Comparison of ENCODE assay signal across 20 cellular contexts in the genomic region with DNA sequence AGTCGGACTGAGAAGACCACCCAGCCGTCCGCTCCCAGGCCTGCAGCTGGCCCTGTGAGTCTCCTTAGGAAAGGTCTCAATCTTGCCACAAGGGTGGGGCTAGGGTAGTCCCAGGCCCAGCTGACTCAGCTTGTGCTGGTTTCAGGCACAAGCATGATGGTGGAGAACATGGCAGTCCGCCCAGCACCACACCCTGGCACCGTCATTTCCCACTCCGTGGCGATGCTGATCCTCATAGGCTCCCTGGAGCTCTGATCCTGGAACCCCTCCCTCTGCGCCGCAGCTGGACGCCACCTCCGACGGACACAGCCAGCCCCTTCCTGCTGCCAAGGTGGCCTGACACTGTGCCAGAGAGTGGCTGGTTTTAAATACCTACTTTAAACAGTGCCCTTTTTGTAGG. TPM values are rescaled to one million over a fixed set of nuclear protein-coding genes. Genes with fewer than 3 reads are reported as not detected.
DNase-seq lines count a peak whose midpoint lies in the region; ATAC-seq, FAIRE-seq and TF ChIP-seq lines count a peak whose summit lies in the region.
"Had no signal": no experiment of that assay in that cellular context is flagged by ENCODE, and none has a peak within 500 bp of the region (broad histone marks: within the 10 kb centered on the region; RNA-seq: fewer than 3 reads in every experiment).

No MANE protein-coding gene starts in this region.

- FAIRE-seq in bronchial epithelial cell (lab: Jason Lieb, UNC) = no peak
- FAIRE-seq: A204.1, G401.6, GM12891 had no signal

- H3K9me3 Mint-ChIP-seq in MCF 10A (ENCODE audit: unreplicated experiment) = no peaks in the 10 kb centered on the region
- no peaks in the 10 kb centered on the region for H3K9me3 Mint-ChIP-seq in activated naive CD8-positive, alpha-beta T cell treated with anti-CD3 and anti-CD28 coated beads, Interleukin-2, amount 50 U/mL, for 24 hours

- H3K4me1 ChIP-seq in breast epithelium = no peaks in the 10 kb centered on the region
- H3K4me1 ChIP-seq: HAP-1, SJSA1 had no signal

- H3K36me3 ChIP-seq in breast epithelium = no peaks in the 10 kb centered on the region
- no peaks in the 10 kb centered on the region for H3K36me3 ChIP-seq in bronchial epithelial cell (ENCODE audit: control insufficient read depth, insufficient read depth, low read length)
- H3K36me3 ChIP-seq: HAP-1, SJSA1 had no signal

- no peak overlapping the region for H3K27ac ChIP-seq in breast epithelium
- H3K27ac ChIP-seq: SJSA1 had no signal

- peak overlapping the region; percentile 95 for H3K27ac Mint-ChIP-seq in MCF 10A (ENCODE audit: low read depth, unreplicated experiment)
- H3K27ac Mint-ChIP-seq in activated naive CD8-positive, alpha-beta T cell treated with anti-CD3 and anti-CD28 coated beads, Interleukin-2, amount 50 U/mL, for 24 hours = no peak overlapping the region

- intact Hi-C loops in MCF 10A (cut with micrococcal nuclease) = loop anchor here (5.0 kb wide), 1 partner anchor 49 kb away; a partner anchor contains a TSS
- intact Hi-C loops in breast epithelium (cut with DNase I; ENCODE audit: low total_unique reads) = no loop called here

- H3K36me3 Mint-ChIP-seq in MCF 10A (ENCODE audit: insufficient read depth, unreplicated experiment) = no peaks in the 10 kb centered on the region
- peaks cover 2% of the 10 kb centered on the region for H3K36me3 Mint-ChIP-seq in activated naive CD8-positive, alpha-beta T cell treated with anti-CD3 and anti-CD28 coated beads, Interleukin-2, amount 50 U/mL, for 24 hours (ENCODE audit: low read depth)

- TF ChIP-seq POLR2A in breast epithelium (IDR thresholded peaks at IDR 0.05) = no peak

- DNase-seq in MCF 10A (ENCODE audit: unreplicated experiment) (peak; percentile 96), breast epithelium (ENCODE audit: low spot score in 2 of 2) (no peak), bronchial epithelial cell (ENCODE audit: low read depth) (peak; percentile 38), islet precursor cell (peak; percentile 41), NCI-H2081 (lab: John Stamatoyannopoulos, UW) (no peak), NCI-H1092 treated with DMSO at 0.1 percent for 48 hours (lab: John Stamatoyannopoulos, UW) (no peak), KBM-7 (no peak)
- no peak for DNase-seq in activated naive CD8-positive, alpha-beta T cell treated with anti-CD3 and anti-CD28 coated beads, Interleukin-2, amount 50 U/mL, for 24 hours
- DNase-seq: AML-193, DMS79 treated with DMSO at 0.1 percent for 48 hours, Kasumi-1, NCI-H1436 treated with DMSO at 0.1 percent for 48 hours, NCI-H2107, NCI-H446, NCI-H748 treated with DMSO at 0.1 percent for 48 hours had no signal

- CTCF ChIA-PET in MCF 10A (lab: Yijun Ruan, JAX) = interaction anchor here (0.6 to 10.7 kb wide), 10 partner anchors 8 to 267 kb away, joined by 3 to 182 read pairs (median 3); no protein-coding TSS in a partner anchor

- H3K4me3 ChIP-seq in breast epithelium (no peak overlapping the region), bronchial epithelial cell (ENCODE audit: low read depth, low read length) (no peak overlapping the region)
- H3K4me3 ChIP-seq: HAP-1, SJSA1 had no signal

- H3K27me3 Mint-ChIP-seq in MCF 10A (ENCODE audit: insufficient read depth, unreplicated experiment) = no peaks in the 10 kb centered on the region
- no peaks in the 10 kb centered on the region for H3K27me3 Mint-ChIP-seq in activated naive CD8-positive, alpha-beta T cell treated with anti-CD3 and anti-CD28 coated beads, Interleukin-2, amount 50 U/mL, for 24 hours

- no peak for TF ChIP-seq CTCF in MCF 10A (IDR thresholded peaks at IDR 0.05; ENCODE audit: unreplicated experiment)
- no peak for TF ChIP-seq CTCF in breast epithelium (IDR thresholded peaks at IDR 0.05)
- no peak for TF ChIP-seq CTCF in bronchial epithelial cell (IDR thresholded peaks at IDR 0.05; ENCODE audit: insufficient read depth, low read length, severe bottlenecking)

- ATAC-seq in activated naive CD8-positive, alpha-beta T cell treated with anti-CD3 and anti-CD28 coated beads, Interleukin-2, amount 50 U/mL, for 24 hours = no peak

- peaks cover 34% of the 10 kb centered on the region for H3K4me1 Mint-ChIP-seq in MCF 10A (ENCODE audit: insufficient read depth, unreplicated experiment)
- no peaks in the 10 kb centered on the region for H3K4me1 Mint-ChIP-seq in activated naive CD8-positive, alpha-beta T cell treated with anti-CD3 and anti-CD28 coated beads, Interleukin-2, amount 50 U/mL, for 24 hours

- POLR2A ChIA-PET in MCF 10A (lab: Yijun Ruan, JAX) = interaction anchor here (0.9 to 6.9 kb wide), 6 partner anchors 10 to 557 kb away, joined by 3 to 53 read pairs (median 4); a partner anchor contains a TSS

- H3K27me3 ChIP-seq in breast epithelium (no peaks in the 10 kb centered on the region), bronchial epithelial cell (ENCODE audit: control insufficient read depth, insufficient read depth, low read length) (no peaks in the 10 kb centered on the region)
- H3K27me3 ChIP-seq: SJSA1 had no signal

- no peaks in the 10 kb centered on the region for H3K9me3 ChIP-seq in breast epithelium
- H3K9me3 ChIP-seq: HAP-1, SJSA1 had no signal

- no TSS peak for BruUV-seq in MCF 10A (replicated peaks; lab: Mats Ljungman, UMichigan)

- in situ Hi-C loops in KBM-7 (cut with MboI; ENCODE audit: low pct_unique_long_range_greater_than_20kb, low sequenced_read_pairs) = loop anchor here (25.0 kb wide), 1 partner anchor 261 kb away; no protein-coding TSS in a partner anchor

- peak overlapping the region; percentile 10 for H3K4me3 Mint-ChIP-seq in MCF 10A (ENCODE audit: unreplicated experiment)
- H3K4me3 Mint-ChIP-seq in activated naive CD8-positive, alpha-beta T cell treated with anti-CD3 and anti-CD28 coated beads, Interleukin-2, amount 50 U/mL, for 24 hours = no peak overlapping the region

RNA-seq across cellular contexts. Expression of a gene that starts 10.7 kb away (rescaled TPM):
- total RNA-seq in MCF 10A (2022) (4.2 and 4.8 TPM in 2 replicates), breast epithelium (1 to 10 TPM; 2.5 to 3.2 (median 2.6) TPM), bronchial epithelial cell (1.6 and 1.7 TPM in 2 replicates)

RNA-seq across cellular contexts. Expression of a gene that starts 30.5 kb away (rescaled TPM):
- total RNA-seq in MCF 10A (2022) (0.05 TPM in 1 of 2 replicates, not detected in the other), breast epithelium (not detected), bronchial epithelial cell (under 0.01 TPM in 1 of 2 replicates, not detected in the other)
- total RNA-seq: SJSA1 had no signal

RNA-seq across cellular contexts. Expression of a gene that starts 48.3 kb away (rescaled TPM):
- 24.8 and 30.4 TPM in 2 replicates for total RNA-seq in MCF 10A (2022)
- total RNA-seq in breast epithelium = 10 to 100 TPM; 15.7 to 25.5 (median 15.8) TPM
- 20.5 and 23.4 TPM in 2 replicates for total RNA-seq in bronchial epithelial cell

Comparison
In these comparisons a context has a peak if more than half of its experiments do, and no peak if none do; other contexts are left out.
1. DNase-seq: peak in MCF 10A (single experiment), bronchial epithelial cell (single experiment) and islet precursor cell (single experiment); none in breast epithelium (0 of 2), activated naive CD8-positive, alpha-beta T cell treated with anti-CD3 and anti-CD28 coated beads, Interleukin-2, amount 50 U/mL, for 24 hours (single experiment), NCI-H2081 (0 of 2), NCI-H1092 treated with DMSO at 0.1 percent for 48 hours (single experiment) and KBM-7 (single experiment).